In the genomic region with DNA sequence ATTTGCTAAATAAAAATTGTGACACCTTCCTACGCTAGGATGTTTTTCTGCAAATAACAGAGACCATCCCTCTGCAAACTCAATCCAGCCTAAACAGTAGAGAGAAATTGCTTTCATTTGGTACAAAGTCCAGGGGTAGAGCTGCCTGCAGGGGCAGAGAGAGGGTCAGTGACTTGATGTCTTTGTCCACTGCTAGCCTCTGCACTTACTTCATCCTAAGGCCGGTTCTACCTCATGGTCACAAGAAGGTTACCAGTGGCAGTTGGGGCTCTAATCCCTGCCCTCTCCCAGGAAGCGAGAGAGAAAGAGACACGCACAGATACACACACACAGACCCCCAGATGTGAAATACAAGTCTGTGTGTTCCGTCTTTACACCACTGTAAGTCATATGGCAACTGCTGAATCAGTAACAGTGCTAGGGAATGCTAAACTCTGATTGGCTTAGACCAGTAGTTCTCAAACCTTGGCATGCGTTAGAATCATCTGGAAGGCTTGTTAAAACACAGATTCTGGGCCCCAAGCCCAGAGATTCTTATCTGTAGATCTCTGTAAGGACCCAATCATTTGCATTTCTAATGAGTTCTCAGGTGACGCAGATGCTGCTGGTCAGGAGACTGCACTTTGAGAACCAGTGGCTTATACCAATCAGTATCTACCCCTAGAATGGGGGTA, we compare ENCODE assay signal across 1 cellular context.
TF ChIP-seq lines count a peak whose summit lies in the region.

No MANE protein-coding gene starts in this region.

TF ChIP-seq in HepG2, 621 proteins besides CTCF, POLR2A, EP300 and RAD21 (continued from another document and continues in another):
- TF ChIP-seq ATF6 (CRISPR knock-in tag; conservative IDR thresholded peaks at IDR 0.05) (no peak), EZH2 (conservative IDR thresholded peaks at IDR 0.05; ENCODE audit: low read depth, low read length) (no peak), RFXAP (CRISPR knock-in tag; IDR thresholded peaks at IDR 0.05; ENCODE audit: borderline replicate concordance) (peak; percentile 96), ZNF280D (CRISPR knock-in tag; IDR thresholded peaks at IDR 0.05) (0 out of 2 replicates have a peak, but pooled peaks have one; percentile 33), PREB (CRISPR knock-in tag; IDR thresholded peaks at IDR 0.05) (no peak), SMAD1 (CRISPR knock-in tag; IDR thresholded peaks at IDR 0.05; ENCODE audit: borderline replicate concordance, low read depth) (no peak), ZMYM3 (CRISPR knock-in tag; IDR thresholded peaks at IDR 0.05) (no peak), ZZZ3 (CRISPR knock-in tag; IDR thresholded peaks at IDR 0.05; ENCODE audit: borderline replicate concordance) (no peak), RXRB (CRISPR knock-in tag; IDR thresholded peaks at IDR 0.05; ENCODE audit: borderline replicate concordance) (no peak), PRMT3 (CRISPR knock-in tag; IDR thresholded peaks at IDR 0.05; ENCODE audit: borderline replicate concordance, low read depth) (no peak), PITX1 (CRISPR knock-in tag; IDR thresholded peaks at IDR 0.05) (no peak), NR2F1 (CRISPR knock-in tag; IDR thresholded peaks at IDR 0.05) (no peak), ZFP90 (CRISPR knock-in tag; IDR thresholded peaks at IDR 0.05; ENCODE audit: borderline replicate concordance) (no peak), ZNF577 (CRISPR knock-in tag; IDR thresholded peaks at IDR 0.05; ENCODE audit: borderline replicate concordance, low read depth) (no peak), GTF2F1 (IDR thresholded peaks at IDR 0.05; ENCODE audit: low read length) (no peak), GZF1 (CRISPR knock-in tag; IDR thresholded peaks at IDR 0.05) (no peak), RFXANK (CRISPR knock-in tag; IDR thresholded peaks at IDR 0.05) (peak; percentile 98), ZSCAN31 (CRISPR knock-in tag; IDR thresholded peaks at IDR 0.05; ENCODE audit: low read depth) (no peak), FOXP4 (CRISPR knock-in tag; IDR thresholded peaks at IDR 0.05) (no peak), MTF1 (CRISPR knock-in tag; IDR thresholded peaks at IDR 0.05) (no peak), CCDC6 (CRISPR knock-in tag; IDR thresholded peaks at IDR 0.05) (no peak), ZNF441 (CRISPR knock-in tag; IDR thresholded peaks at IDR 0.05; ENCODE audit: borderline replicate concordance) (no peak), ZNF549 (CRISPR knock-in tag; IDR thresholded peaks at IDR 0.05) (no peak), RBM22 (optimal IDR thresholded peaks at IDR 0.05; ENCODE audit: low read length) (no peak), CREB1 (IDR thresholded peaks at IDR 0.05) (no peak), CREB1 (CRISPR knock-in tag; IDR thresholded peaks at IDR 0.05) (no peak), KMT2B (CRISPR knock-in tag; IDR thresholded peaks at IDR 0.05) (no peak), SCMH1 (CRISPR knock-in tag; IDR thresholded peaks at IDR 0.05; ENCODE audit: borderline replicate concordance) (no peak), STAT5B (CRISPR knock-in tag; IDR thresholded peaks at IDR 0.05) (no peak), ZNF644 (CRISPR knock-in tag; IDR thresholded peaks at IDR 0.05; ENCODE audit: low read depth) (peak; percentile 21; the same call in 1 of the 2 replicates), CHD4 (IDR thresholded peaks at IDR 0.05; ENCODE audit: borderline replicate concordance, low read length) (no peak), TEAD2 (CRISPR knock-in tag; IDR thresholded peaks at IDR 0.05) (no peak)
- TF ChIP-seq, protein P1, sequence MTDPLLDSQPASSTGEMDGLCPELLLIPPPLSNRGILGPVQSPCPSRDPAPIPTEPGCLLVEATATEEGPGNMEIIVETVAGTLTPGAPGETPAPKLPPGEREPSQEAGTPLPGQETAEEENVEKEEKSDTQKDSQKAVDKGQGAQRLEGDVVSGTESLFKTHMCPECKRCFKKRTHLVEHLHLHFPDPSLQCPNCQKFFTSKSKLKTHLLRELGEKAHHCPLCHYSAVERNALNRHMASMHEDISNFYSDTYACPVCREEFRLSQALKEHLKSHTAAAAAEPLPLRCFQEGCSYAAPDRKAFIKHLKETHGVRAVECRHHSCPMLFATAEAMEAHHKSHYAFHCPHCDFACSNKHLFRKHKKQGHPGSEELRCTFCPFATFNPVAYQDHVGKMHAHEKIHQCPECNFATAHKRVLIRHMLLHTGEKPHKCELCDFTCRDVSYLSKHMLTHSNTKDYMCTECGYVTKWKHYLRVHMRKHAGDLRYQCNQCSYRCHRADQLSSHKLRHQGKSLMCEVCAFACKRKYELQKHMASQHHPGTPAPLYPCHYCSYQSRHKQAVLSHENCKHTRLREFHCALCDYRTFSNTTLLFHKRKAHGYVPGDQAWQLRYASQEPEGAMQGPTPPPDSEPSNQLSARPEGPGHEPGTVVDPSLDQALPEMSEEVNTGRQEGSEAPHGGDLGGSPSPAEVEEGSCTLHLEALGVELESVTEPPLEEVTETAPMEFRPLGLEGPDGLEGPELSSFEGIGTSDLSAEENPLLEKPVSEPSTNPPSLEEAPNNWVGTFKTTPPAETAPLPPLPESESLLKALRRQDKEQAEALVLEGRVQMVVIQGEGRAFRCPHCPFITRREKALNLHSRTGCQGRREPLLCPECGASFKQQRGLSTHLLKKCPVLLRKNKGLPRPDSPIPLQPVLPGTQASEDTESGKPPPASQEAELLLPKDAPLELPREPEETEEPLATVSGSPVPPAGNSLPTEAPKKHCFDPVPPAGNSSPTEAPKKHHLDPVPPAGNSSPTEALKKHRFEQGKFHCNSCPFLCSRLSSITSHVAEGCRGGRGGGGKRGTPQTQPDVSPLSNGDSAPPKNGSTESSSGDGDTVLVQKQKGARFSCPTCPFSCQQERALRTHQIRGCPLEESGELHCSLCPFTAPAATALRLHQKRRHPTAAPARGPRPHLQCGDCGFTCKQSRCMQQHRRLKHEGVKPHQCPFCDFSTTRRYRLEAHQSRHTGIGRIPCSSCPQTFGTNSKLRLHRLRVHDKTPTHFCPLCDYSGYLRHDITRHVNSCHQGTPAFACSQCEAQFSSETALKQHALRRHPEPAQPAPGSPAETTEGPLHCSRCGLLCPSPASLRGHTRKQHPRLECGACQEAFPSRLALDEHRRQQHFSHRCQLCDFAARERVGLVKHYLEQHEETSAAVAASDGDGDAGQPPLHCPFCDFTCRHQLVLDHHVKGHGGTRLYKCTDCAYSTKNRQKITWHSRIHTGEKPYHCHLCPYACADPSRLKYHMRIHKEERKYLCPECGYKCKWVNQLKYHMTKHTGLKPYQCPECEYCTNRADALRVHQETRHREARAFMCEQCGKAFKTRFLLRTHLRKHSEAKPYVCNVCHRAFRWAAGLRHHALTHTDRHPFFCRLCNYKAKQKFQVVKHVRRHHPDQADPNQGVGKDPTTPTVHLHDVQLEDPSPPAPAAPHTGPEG (CRISPR knock-in tag; IDR thresholded peaks at IDR 0.05) = no peak
- TF ChIP-seq, protein P2, sequence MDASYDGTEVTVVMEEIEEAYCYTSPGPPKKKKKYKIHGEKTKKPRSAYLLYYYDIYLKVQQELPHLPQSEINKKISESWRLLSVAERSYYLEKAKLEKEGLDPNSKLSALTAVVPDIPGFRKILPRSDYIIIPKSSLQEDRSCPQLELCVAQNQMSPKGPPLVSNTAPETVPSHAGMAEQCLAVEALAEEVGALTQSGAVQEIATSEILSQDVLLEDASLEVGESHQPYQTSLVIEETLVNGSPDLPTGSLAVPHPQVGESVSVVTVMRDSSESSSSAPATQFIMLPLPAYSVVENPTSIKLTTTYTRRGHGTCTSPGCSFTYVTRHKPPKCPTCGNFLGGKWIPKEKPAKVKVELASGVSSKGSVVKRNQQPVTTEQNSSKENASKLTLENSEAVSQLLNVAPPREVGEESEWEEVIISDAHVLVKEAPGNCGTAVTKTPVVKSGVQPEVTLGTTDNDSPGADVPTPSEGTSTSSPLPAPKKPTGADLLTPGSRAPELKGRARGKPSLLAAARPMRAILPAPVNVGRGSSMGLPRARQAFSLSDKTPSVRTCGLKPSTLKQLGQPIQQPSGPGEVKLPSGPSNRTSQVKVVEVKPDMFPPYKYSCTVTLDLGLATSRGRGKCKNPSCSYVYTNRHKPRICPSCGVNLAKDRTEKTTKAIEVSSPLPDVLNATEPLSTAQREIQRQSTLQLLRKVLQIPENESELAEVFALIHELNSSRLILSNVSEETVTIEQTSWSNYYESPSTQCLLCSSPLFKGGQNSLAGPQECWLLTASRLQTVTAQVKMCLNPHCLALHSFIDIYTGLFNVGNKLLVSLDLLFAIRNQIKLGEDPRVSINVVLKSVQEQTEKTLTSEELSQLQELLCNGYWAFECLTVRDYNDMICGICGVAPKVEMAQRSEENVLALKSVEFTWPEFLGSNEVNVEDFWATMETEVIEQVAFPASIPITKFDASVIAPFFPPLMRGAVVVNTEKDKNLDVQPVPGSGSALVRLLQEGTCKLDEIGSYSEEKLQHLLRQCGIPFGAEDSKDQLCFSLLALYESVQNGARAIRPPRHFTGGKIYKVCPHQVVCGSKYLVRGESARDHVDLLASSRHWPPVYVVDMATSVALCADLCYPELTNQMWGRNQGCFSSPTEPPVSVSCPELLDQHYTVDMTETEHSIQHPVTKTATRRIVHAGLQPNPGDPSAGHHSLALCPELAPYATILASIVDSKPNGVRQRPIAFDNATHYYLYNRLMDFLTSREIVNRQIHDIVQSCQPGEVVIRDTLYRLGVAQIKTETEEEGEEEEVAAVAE (CRISPR knock-in tag; IDR thresholded peaks at IDR 0.05; ENCODE audit: borderline replicate concordance) = no peak
- TF ChIP-seq, protein P3, sequence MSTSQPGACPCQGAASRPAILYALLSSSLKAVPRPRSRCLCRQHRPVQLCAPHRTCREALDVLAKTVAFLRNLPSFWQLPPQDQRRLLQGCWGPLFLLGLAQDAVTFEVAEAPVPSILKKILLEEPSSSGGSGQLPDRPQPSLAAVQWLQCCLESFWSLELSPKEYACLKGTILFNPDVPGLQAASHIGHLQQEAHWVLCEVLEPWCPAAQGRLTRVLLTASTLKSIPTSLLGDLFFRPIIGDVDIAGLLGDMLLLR (CRISPR knock-in tag; IDR thresholded peaks at IDR 0.05) = no peak
- TF ChIP-seq, protein P4, sequence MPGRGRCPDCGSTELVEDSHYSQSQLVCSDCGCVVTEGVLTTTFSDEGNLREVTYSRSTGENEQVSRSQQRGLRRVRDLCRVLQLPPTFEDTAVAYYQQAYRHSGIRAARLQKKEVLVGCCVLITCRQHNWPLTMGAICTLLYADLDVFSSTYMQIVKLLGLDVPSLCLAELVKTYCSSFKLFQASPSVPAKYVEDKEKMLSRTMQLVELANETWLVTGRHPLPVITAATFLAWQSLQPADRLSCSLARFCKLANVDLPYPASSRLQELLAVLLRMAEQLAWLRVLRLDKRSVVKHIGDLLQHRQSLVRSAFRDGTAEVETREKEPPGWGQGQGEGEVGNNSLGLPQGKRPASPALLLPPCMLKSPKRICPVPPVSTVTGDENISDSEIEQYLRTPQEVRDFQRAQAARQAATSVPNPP (CRISPR knock-in tag; IDR thresholded peaks at IDR 0.05) = no peak
- TF ChIP-seq, protein P5, sequence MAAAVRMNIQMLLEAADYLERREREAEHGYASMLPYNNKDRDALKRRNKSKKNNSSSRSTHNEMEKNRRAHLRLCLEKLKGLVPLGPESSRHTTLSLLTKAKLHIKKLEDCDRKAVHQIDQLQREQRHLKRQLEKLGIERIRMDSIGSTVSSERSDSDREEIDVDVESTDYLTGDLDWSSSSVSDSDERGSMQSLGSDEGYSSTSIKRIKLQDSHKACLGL (CRISPR knock-in tag; IDR thresholded peaks at IDR 0.05) = no peak
